ENCODE assay signal across 14 cellular contexts in genomic region chr1:232627171-232627570, GRCh38. TPM values are rescaled to one million over a fixed set of nuclear protein-coding genes. Genes with fewer than 3 reads are reported as not detected.
A peak's percentile ranks its signal among the peaks of the same experiment; 100 is the strongest.
DNase-seq lines count a peak whose midpoint lies in the region; ATAC-seq and TF ChIP-seq lines count a peak whose summit lies in the region.
"Had no signal": no experiment of that assay in that cellular context is flagged by ENCODE, and none has a peak within 500 bp of the region (broad histone marks: within the 10 kb centered on the region; RNA-seq: fewer than 3 reads in every experiment).

No MANE protein-coding gene starts in this region.

- H3K27ac Mint-ChIP-seq in activated naive CD4-positive, alpha-beta T cell treated with anti-CD3 and anti-CD28 coated beads, Interleukin-2, amount 50 U/mL, for 24 hours = no peak overlapping the region
- H3K27ac Mint-ChIP-seq in glutamatergic neuron (ENCODE audit: unreplicated experiment) = no peak overlapping the region
- no peak overlapping the region for H3K27ac Mint-ChIP-seq in stimulated activated effector memory CD8-positive, alpha-beta T cell treated with anti-CD3 and anti-CD28 coated beads, Interleukin-12 subunit alpha, Interleukin-12 subunit beta, amount 100 ng/mL, for 72 hours
- H3K27ac Mint-ChIP-seq in activated naive CD8-positive, alpha-beta T cell treated with anti-CD3 and anti-CD28 coated beads, Interleukin-2, amount 50 U/mL, for 24 hours = no peak overlapping the region
- H3K27ac Mint-ChIP-seq: T-helper 1 cell treated with Interleukin-12 subunit alpha and Interleukin-12 subunit beta and Interleukin-4 antibody, amounts not matched to agents 30 μg/mL and 1 μg/mL, for 36 hours had no signal

- H3K9me3 Mint-ChIP-seq in activated naive CD4-positive, alpha-beta T cell treated with anti-CD3 and anti-CD28 coated beads, Interleukin-2, amount 50 U/mL, for 24 hours = no peaks in the 10 kb centered on the region
- peaks cover 12% of the 10 kb centered on the region for H3K9me3 Mint-ChIP-seq in glutamatergic neuron (ENCODE audit: unreplicated experiment)
- H3K9me3 Mint-ChIP-seq in stimulated activated effector memory CD8-positive, alpha-beta T cell treated with anti-CD3 and anti-CD28 coated beads, Interleukin-12 subunit alpha, Interleukin-12 subunit beta, amount 100 ng/mL, for 72 hours = no peaks in the 10 kb centered on the region
- H3K9me3 Mint-ChIP-seq in activated naive CD8-positive, alpha-beta T cell treated with anti-CD3 and anti-CD28 coated beads, Interleukin-2, amount 50 U/mL, for 24 hours = no peaks in the 10 kb centered on the region
- H3K9me3 Mint-ChIP-seq: naive thymus-derived CD4-positive, alpha-beta T cell; T-helper 1 cell treated with Interleukin-12 subunit alpha and Interleukin-12 subunit beta and Interleukin-4 antibody, amounts not matched to agents 30 μg/mL and 1 μg/mL, for 36 hours had no signal

- no peak for ATAC-seq in stimulated activated effector memory CD8-positive, alpha-beta T cell treated with anti-CD3 and anti-CD28 coated beads, Interleukin-12 subunit alpha, Interleukin-12 subunit beta, amount 100 ng/mL, for 72 hours
- no peak for ATAC-seq in GM19023 (IDR thresholded peaks at IDR 0.05; ENCODE audit: unreplicated experiment)
- no peak for ATAC-seq in activated naive CD8-positive, alpha-beta T cell treated with anti-CD3 and anti-CD28 coated beads, Interleukin-2, amount 50 U/mL, for 24 hours

- no peak for DNase-seq in activated naive CD4-positive, alpha-beta T cell (lab: John Stamatoyannopoulos, UW)
- DNase-seq in RPMI8226 (peak; percentile 39), glutamatergic neuron (no peak), SK-N-DZ (ENCODE audit: low spot score) (no peak)
- no peak for DNase-seq in stimulated activated effector memory CD8-positive, alpha-beta T cell treated with anti-CD3 and anti-CD28 coated beads, Interleukin-12 subunit alpha, Interleukin-12 subunit beta, amount 100 ng/mL, for 72 hours (ENCODE audit: low spot score in 2 of 2)
- DNase-seq in activated naive CD8-positive, alpha-beta T cell treated with anti-CD3 and anti-CD28 coated beads, Interleukin-2, amount 50 U/mL, for 24 hours = no peak
- DNase-seq: activated CD4-positive, CD25-positive, alpha-beta regulatory T cell treated with anti-CD3 and anti-CD28 coated beads, Interleukin-2, amount 50 U/mL, for 72 hours; activated naive CD4-positive, alpha-beta T cell treated with anti-CD3 and anti-CD28 coated beads, Interleukin-2, amount 50 U/mL, for 16 hours; left colon; stimulated activated CD4-positive, alpha-beta T cell treated with anti-CD3 and anti-CD28 coated beads, Interleukin-1b, Interleukin-23, amount 100 ng/mL, for 48 hours had no signal

- peaks cover 32% of the 10 kb centered on the region for H3K4me1 Mint-ChIP-seq in activated naive CD4-positive, alpha-beta T cell treated with anti-CD3 and anti-CD28 coated beads, Interleukin-2, amount 50 U/mL, for 24 hours
- peaks cover 42% of the 10 kb centered on the region for H3K4me1 Mint-ChIP-seq in glutamatergic neuron (ENCODE audit: low read depth, unreplicated experiment)
- peaks cover 43% of the 10 kb centered on the region for H3K4me1 Mint-ChIP-seq in stimulated activated effector memory CD8-positive, alpha-beta T cell treated with anti-CD3 and anti-CD28 coated beads, Interleukin-12 subunit alpha, Interleukin-12 subunit beta, amount 100 ng/mL, for 72 hours
- peaks cover 32% of the 10 kb centered on the region for H3K4me1 Mint-ChIP-seq in activated naive CD8-positive, alpha-beta T cell treated with anti-CD3 and anti-CD28 coated beads, Interleukin-2, amount 50 U/mL, for 24 hours

- TF ChIP-seq CTCF in glutamatergic neuron (IDR thresholded peaks at IDR 0.05; ENCODE audit: partially characterized antibody, unreplicated experiment) = no peak

- no peaks in the 10 kb centered on the region for H3K36me3 Mint-ChIP-seq in activated naive CD4-positive, alpha-beta T cell treated with anti-CD3 and anti-CD28 coated beads, Interleukin-2, amount 50 U/mL, for 24 hours
- H3K36me3 Mint-ChIP-seq in glutamatergic neuron (ENCODE audit: unreplicated experiment) = peaks cover 4% of the 10 kb centered on the region
- peaks cover 6% of the 10 kb centered on the region for H3K36me3 Mint-ChIP-seq in stimulated activated effector memory CD8-positive, alpha-beta T cell treated with anti-CD3 and anti-CD28 coated beads, Interleukin-12 subunit alpha, Interleukin-12 subunit beta, amount 100 ng/mL, for 72 hours
- no peaks in the 10 kb centered on the region for H3K36me3 Mint-ChIP-seq in activated naive CD8-positive, alpha-beta T cell treated with anti-CD3 and anti-CD28 coated beads, Interleukin-2, amount 50 U/mL, for 24 hours (ENCODE audit: low read depth)
- H3K36me3 Mint-ChIP-seq: naive thymus-derived CD4-positive, alpha-beta T cell had no signal

- H3K4me3 Mint-ChIP-seq in activated naive CD4-positive, alpha-beta T cell treated with anti-CD3 and anti-CD28 coated beads, Interleukin-2, amount 50 U/mL, for 24 hours = peak overlapping the region; percentile 27
- H3K4me3 Mint-ChIP-seq in glutamatergic neuron (ENCODE audit: unreplicated experiment) = peak overlapping the region; percentile 98
- peak overlapping the region; percentile 93 for H3K4me3 Mint-ChIP-seq in stimulated activated effector memory CD8-positive, alpha-beta T cell treated with anti-CD3 and anti-CD28 coated beads, Interleukin-12 subunit alpha, Interleukin-12 subunit beta, amount 100 ng/mL, for 72 hours
- H3K4me3 Mint-ChIP-seq in activated naive CD8-positive, alpha-beta T cell treated with anti-CD3 and anti-CD28 coated beads, Interleukin-2, amount 50 U/mL, for 24 hours = no peak overlapping the region
- H3K4me3 Mint-ChIP-seq: T-helper 1 cell treated with Interleukin-12 subunit alpha and Interleukin-12 subunit beta and Interleukin-4 antibody, amounts not matched to agents 30 μg/mL and 1 μg/mL, for 36 hours had no signal

- H3K27me3 Mint-ChIP-seq in activated naive CD4-positive, alpha-beta T cell treated with anti-CD3 and anti-CD28 coated beads, Interleukin-2, amount 50 U/mL, for 24 hours = peaks cover 2% of the 10 kb centered on the region
- H3K27me3 Mint-ChIP-seq in glutamatergic neuron (ENCODE audit: unreplicated experiment) = peaks cover 3% of the 10 kb centered on the region
- H3K27me3 Mint-ChIP-seq in activated naive CD8-positive, alpha-beta T cell treated with anti-CD3 and anti-CD28 coated beads, Interleukin-2, amount 50 U/mL, for 24 hours = peaks cover 12% of the 10 kb centered on the region

RNA-seq across cellular contexts. Expression of gene SIPA1L2, which starts 2.8 kb away (rescaled TPM):
- 177 TPM for total RNA-seq in glutamatergic neuron (ENCODE audit: unreplicated experiment)
- 10.6 and 12.1 TPM in 2 replicates for polyA plus RNA-seq in SK-N-DZ (2014; cell fraction: cytosol; rRNA removed)
- 12.2 and 15.1 TPM in 2 replicates for polyA plus RNA-seq in SK-N-DZ (2014; cell fraction: nucleus; rRNA removed)
